ENCODE assay signal across 8 cellular contexts in genomic region chr3:153284282-153284938, GRCh38.
DNase-seq lines count a peak whose midpoint lies in the region; ATAC-seq and TF ChIP-seq lines count a peak whose summit lies in the region.

No MANE protein-coding gene starts in this region.

- H3K9me3 ChIP-seq in effector memory CD4-positive, alpha-beta T cell (ENCODE audit: control insufficient read depth, low read length) = no peaks in the 10 kb centered on the region
- H3K9me3 ChIP-seq in aorta (ENCODE audit: control insufficient read depth, low read length) = no peaks in the 10 kb centered on the region

- no peaks in the 10 kb centered on the region for H3K27me3 Mint-ChIP-seq in naive B cell

- DNase-seq in GM13976 (ENCODE audit: low spot score) (peak; percentile 36), T-helper 1 cell (peak in 3 of 5 donors; percentile 5 to 63 (median 10)), naive B cell (no peak), aorta (peak in 1 of 2 donors; percentile 84), KG1 (lab: John Stamatoyannopoulos, UW) (no peak)
- DNase-seq in effector memory CD4-positive, alpha-beta T cell = peak in 1 of 3 donors; percentile 11

- ATAC-seq in HG03432 (IDR thresholded peaks at IDR 0.05; ENCODE audit: unreplicated experiment) (peak; percentile 69), naive B cell (ENCODE audit: low read depth in 2 of 2) (peak; percentile 58 to 77), aorta (ENCODE audit: low FRiP score) (peak; percentile 88), GM19397 (IDR thresholded peaks at IDR 0.05; ENCODE audit: unreplicated experiment) (no peak)

- no peak for TF ChIP-seq CTCF in GM13976 (IDR thresholded peaks at IDR 0.05; ENCODE audit: borderline replicate concordance, control extremely low read depth, extremely low read depth, insufficient read depth, missing control alignments)

- peaks cover 0 to 4% (median 0%) of the 10 kb centered on the region in 7 donors for H3K9me3 Mint-ChIP-seq in naive B cell

- H3K36me3 ChIP-seq in effector memory CD4-positive, alpha-beta T cell (ENCODE audit: control insufficient read depth, insufficient read depth, low read length) = no peaks in the 10 kb centered on the region
- no peaks in the 10 kb centered on the region for H3K36me3 ChIP-seq in aorta (ENCODE audit: control insufficient read depth in 1 of 2, insufficient read depth in 2 of 2, low read length in 1 of 2)

- in situ Hi-C loops in GM13976 (cut with MboI; ENCODE audit: low sequenced_read_pairs, unreplicated experiment) = loop anchor here (25.0 kb wide), 1 partner anchor 247 kb away; no protein-coding TSS in a partner anchor

- H3K4me1 Mint-ChIP-seq in naive B cell = peaks cover 0 to 5% (median 3%) of the 10 kb centered on the region in 3 donors

- peak overlapping the region; percentile 9 for H3K4me3 ChIP-seq in effector memory CD4-positive, alpha-beta T cell (ENCODE audit: insufficient read depth, low read depth, low read length, poor library complexity, severe bottlenecking)
- no peak overlapping the region for H3K4me3 ChIP-seq in aorta (ENCODE audit: low read length in 2 of 2)

- no peaks in the 10 kb centered on the region for H3K36me3 Mint-ChIP-seq in naive B cell

- no peak overlapping the region for H3K4me3 Mint-ChIP-seq in naive B cell

- H3K27ac Mint-ChIP-seq in naive B cell = peak overlapping the region in 2 of 6 donors; percentile 21 to 57

- intact Hi-C loops in aorta (cut with DNase I) = loop anchor here in 1 of 2 donors (10.0 kb wide), 1 partner anchor 240 kb away; no protein-coding TSS in a partner anchor

- 17 to 18% methylated on average over 4 of the region's 4 CpGs for WGBS in aorta, 2 donors

- H3K4me1 ChIP-seq in effector memory CD4-positive, alpha-beta T cell (ENCODE audit: control insufficient read depth, insufficient read depth, low read length, poor library complexity, severe bottlenecking) = peaks cover 11% of the 10 kb centered on the region
- H3K4me1 ChIP-seq in aorta (ENCODE audit: control insufficient read depth in 1 of 2, insufficient read depth in 2 of 2, low read length in 2 of 2) = no peaks in the 10 kb centered on the region

- H3K27me3 ChIP-seq in effector memory CD4-positive, alpha-beta T cell (replicated peaks; ENCODE audit: control insufficient read depth, insufficient read depth, low read length, poor library complexity, severe bottlenecking) = no peaks in the 10 kb centered on the region
- no peaks in the 10 kb centered on the region for H3K27me3 ChIP-seq in aorta (ENCODE audit: control insufficient read depth in 1 of 2, insufficient read depth in 2 of 2, low read length in 1 of 2)

- H3K27ac ChIP-seq in effector memory CD4-positive, alpha-beta T cell (ENCODE audit: insufficient read depth, low read length, poor library complexity, severe bottlenecking) = peak overlapping the region; percentile 14
- H3K27ac ChIP-seq in aorta (ENCODE audit: low read depth in 1 of 2, low read length in 2 of 2) = no peak overlapping the region

Comparison
In these comparisons a context has a peak if more than half of its experiments do, and no peak if none do; other contexts are left out.
1. DNase-seq: peak in GM13976 (single experiment) and T-helper 1 cell (3 of 5); none in naive B cell (single experiment) and KG1 (single experiment).